ENCODE assay signal across 2 cellular contexts in the genomic region with DNA sequence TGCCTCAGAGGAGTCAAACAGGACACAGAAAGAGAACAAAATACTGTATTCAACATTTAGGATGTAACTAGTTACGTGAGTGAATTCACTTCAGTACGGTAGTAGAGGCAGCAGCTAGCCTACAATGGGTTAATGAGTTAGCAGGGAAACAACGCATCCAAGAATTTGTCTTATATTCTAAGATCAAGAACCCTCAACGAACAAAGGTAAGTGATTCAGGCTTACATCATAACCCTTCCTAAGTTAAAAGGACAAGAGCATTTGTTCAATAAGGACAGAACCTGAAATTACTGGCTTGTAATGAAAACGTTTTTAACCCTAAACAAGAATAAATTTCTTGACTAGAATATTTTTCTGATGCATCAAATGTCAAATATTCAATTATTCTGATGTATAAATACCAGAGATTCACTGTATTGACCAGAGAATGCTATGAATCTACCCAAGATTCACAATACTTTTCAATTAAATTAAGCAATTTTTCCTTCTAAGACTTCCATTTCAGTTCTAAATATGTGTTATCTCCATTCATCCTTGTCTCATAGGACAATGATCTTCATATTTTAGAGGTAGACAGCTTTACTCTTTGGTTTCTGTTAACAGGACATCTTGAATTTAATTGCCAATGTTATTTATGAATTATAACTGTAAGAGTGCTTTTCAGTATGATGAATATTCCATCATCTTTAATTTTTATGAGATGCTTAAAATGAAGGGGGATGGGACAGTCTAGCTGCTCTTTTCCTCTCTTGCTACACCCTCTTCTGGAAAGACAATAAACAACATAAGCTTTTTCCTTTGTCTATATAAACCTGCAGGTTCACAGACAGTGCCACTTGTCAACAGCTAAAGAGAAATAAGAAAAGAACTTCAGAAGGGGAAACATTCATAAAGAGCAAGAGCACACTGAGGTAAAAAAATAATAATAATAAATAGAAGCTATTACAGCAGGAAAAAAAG.
TF ChIP-seq lines count a peak whose summit lies in the region.

No MANE protein-coding gene starts in this region.

TF ChIP-seq in HCT116, 20 proteins besides CTCF, POLR2A, EP300 and RAD21 (continued from another document):
- no peak for TF ChIP-seq CEBPB (IDR thresholded peaks at IDR 0.05; ENCODE audit: low read depth)

TF ChIP-seq in SK-N-SH, 30 proteins besides CTCF, POLR2A, EP300 and RAD21 (continued from another document):
- peak; percentile 37; the same call in 1 of the 2 replicates for TF ChIP-seq FOSL2 (IDR thresholded peaks at IDR 0.05; ENCODE audit: borderline replicate concordance, low read depth)
- TF ChIP-seq TCF12 (IDR thresholded peaks at IDR 0.05): peak; percentile 25; the same call in 1 of the 2 replicates
